In the genomic region with DNA sequence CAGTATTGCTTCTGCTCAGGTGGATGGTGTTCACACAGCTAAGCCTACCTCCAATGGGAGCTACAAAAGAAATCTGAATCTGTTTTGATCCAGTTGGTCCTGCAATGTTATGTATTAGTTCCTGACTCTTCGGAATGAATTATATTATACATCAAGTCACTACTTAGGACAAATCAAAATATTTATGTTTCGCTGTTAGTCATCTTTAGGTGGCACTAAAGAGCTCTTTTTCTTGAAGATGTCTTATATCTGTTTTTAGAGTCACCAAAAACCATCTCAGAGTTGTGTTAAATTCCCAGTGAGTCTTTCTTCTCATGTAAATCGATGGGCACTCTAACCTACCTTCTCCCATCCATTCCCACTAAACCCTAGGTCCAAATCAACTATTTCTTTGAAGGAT, we compare ENCODE assay signal across 15 cellular contexts. TPM values are rescaled to one million over a fixed set of nuclear protein-coding genes. Genes with fewer than 3 reads are reported as not detected.
DNase-seq lines count a peak whose midpoint lies in the region; ATAC-seq and TF ChIP-seq lines count a peak whose summit lies in the region.
"Had no signal": no experiment of that assay in that cellular context is flagged by ENCODE, and none has a peak within 500 bp of the region (broad histone marks: within the 10 kb centered on the region; RNA-seq: fewer than 3 reads in every experiment).

No MANE protein-coding gene starts in this region.

- H2AFZ ChIP-seq in Loucy (ENCODE audit: low read length) (no peak overlapping the region), smooth muscle cell (ENCODE audit: low read depth) (no peak overlapping the region)

- H3K36me3 ChIP-seq in Loucy (ENCODE audit: insufficient read depth, low read length) (no peaks in the 10 kb centered on the region), smooth muscle cell (ENCODE audit: low read depth) (no peaks in the 10 kb centered on the region)
- H3K36me3 ChIP-seq: BLaER1 treated with 17β-estradiol and CSF1 and Interleukin-3, amounts not matched to agents 10 nM and 100 nM had no signal

- no peak for DNase-seq in activated naive CD8-positive, alpha-beta T cell treated with anti-CD3 and anti-CD28 coated beads, Interleukin-2, amount 10 ng/mL, durations not matched to agents 7 days and 5 days
- DNase-seq in activated naive CD8-positive, alpha-beta T cell treated with anti-CD3 and anti-CD28 coated beads, Interleukin-2, amount 50 U/mL, for 24 hours, result no peak
- DNase-seq in cardiac fibroblast (ENCODE audit: low read depth in 2 of 2) (peak; percentile 16 to 42), smooth muscle cell (lab: John Stamatoyannopoulos, UW; ENCODE audit: unreplicated experiment) (no peak), erythroblast (lab: John Stamatoyannopoulos, UW) (no peak)
- no peak for DNase-seq in stimulated activated CD4-positive, alpha-beta T cell treated with anti-CD3 and anti-CD28 coated beads, Interleukin-12 subunit alpha, Interleukin-12 subunit beta, amount 100 ng/mL, for 4 hours
- DNase-seq: activated CD4-positive, alpha-beta T cell treated with anti-CD3 and anti-CD28 coated beads, Interleukin-2, amount 50 U/mL, for 48 hours; activated gamma-delta T cell treated with Interleukin-2 at 50 U/mL for 16 hours; foreskin melanocyte; H9; NCI-H2081; stimulated activated CD8-positive, alpha-beta memory T cell treated with anti-CD3 and anti-CD28 coated beads, Interleukin-4, amount 100 ng/mL, for 48 hours had no signal

- H3K4me2 ChIP-seq in Loucy (ENCODE audit: low read depth, low read length, poor library complexity, severe bottlenecking) (no peak overlapping the region), smooth muscle cell (no peak overlapping the region)
- H3K4me2 ChIP-seq: BLaER1 treated with 17β-estradiol and CSF1 and Interleukin-3, amounts not matched to agents 10 nM and 100 nM had no signal

- H3F3A ChIP-seq in Loucy (ENCODE audit: low read depth) (no peaks in the 10 kb centered on the region), smooth muscle cell (ENCODE audit: low read depth) (no peaks in the 10 kb centered on the region)

- no peaks in the 10 kb centered on the region for H3K79me2 ChIP-seq in Loucy (ENCODE audit: insufficient read depth, low read length)
- H3K79me2 ChIP-seq in smooth muscle cell (ENCODE audit: low read depth), result no peaks in the 10 kb centered on the region

- no peak for ATAC-seq in activated naive CD8-positive, alpha-beta T cell treated with anti-CD3 and anti-CD28 coated beads, Interleukin-2, amount 10 ng/mL, durations not matched to agents 7 days and 5 days (ENCODE audit: low read depth)
- no peak for ATAC-seq in activated naive CD8-positive, alpha-beta T cell treated with anti-CD3 and anti-CD28 coated beads, Interleukin-2, amount 50 U/mL, for 24 hours
- no peak for ATAC-seq in HG03565 (IDR thresholded peaks at IDR 0.05; ENCODE audit: unreplicated experiment)

- TF ChIP-seq POLR2A in erythroblast (IDR thresholded peaks at IDR 0.05; ENCODE audit: low read length), result no peak

- H3K27ac ChIP-seq in smooth muscle cell (ENCODE audit: low read depth), result no peak overlapping the region
- H3K27ac ChIP-seq: BLaER1 treated with 17β-estradiol and CSF1 and Interleukin-3, amounts not matched to agents 10 nM and 100 nM had no signal

- TF ChIP-seq CTCF in Loucy (conservative IDR thresholded peaks at IDR 0.05; ENCODE audit: low read length) (peak; percentile 43), cardiac fibroblast (IDR thresholded peaks at IDR 0.05; ENCODE audit: low read depth, low read length) (no peak), smooth muscle cell (IDR thresholded peaks at IDR 0.05; ENCODE audit: borderline replicate concordance, insufficient read depth, poor library complexity, severe bottlenecking) (peak; percentile 4)

- H3K4me3 ChIP-seq in Loucy (ENCODE audit: low read length, poor library complexity, severe bottlenecking), result no peak overlapping the region
- H3K4me3 ChIP-seq in cardiac fibroblast (replicated peaks in 1 of 2; ENCODE audit: low read depth in 2 of 2, low read length in 2 of 2), result no peak overlapping the region
- H3K4me3 ChIP-seq in smooth muscle cell, result no peak overlapping the region
- H3K4me3 ChIP-seq: BLaER1 treated with 17β-estradiol and CSF1 and Interleukin-3, amounts not matched to agents 10 nM and 100 nM had no signal

- peak overlapping the region; percentile 3 for H3K4me3 Mint-ChIP-seq in activated naive CD8-positive, alpha-beta T cell treated with anti-CD3 and anti-CD28 coated beads, Interleukin-2, amount 10 ng/mL, durations not matched to agents 7 days and 5 days
- H3K4me3 Mint-ChIP-seq in activated naive CD8-positive, alpha-beta T cell treated with anti-CD3 and anti-CD28 coated beads, Interleukin-2, amount 50 U/mL, for 24 hours, result no peak overlapping the region

- POLR2A ChIA-PET in activated naive CD8-positive, alpha-beta T cell treated with anti-CD3 and anti-CD28 coated beads, Interleukin-2, amount 10 ng/mL, durations not matched to agents 7 days and 5 days (lab: Charles Lee), result no interaction called here

- H3K9me3 Mint-ChIP-seq in activated naive CD8-positive, alpha-beta T cell treated with anti-CD3 and anti-CD28 coated beads, Interleukin-2, amount 10 ng/mL, durations not matched to agents 7 days and 5 days, result no peaks in the 10 kb centered on the region
- H3K9me3 Mint-ChIP-seq in activated naive CD8-positive, alpha-beta T cell treated with anti-CD3 and anti-CD28 coated beads, Interleukin-2, amount 50 U/mL, for 24 hours, result no peaks in the 10 kb centered on the region

- H3K4me1 ChIP-seq in Loucy (ENCODE audit: insufficient read depth, low read length, poor library complexity, severe bottlenecking) (no peaks in the 10 kb centered on the region), smooth muscle cell (ENCODE audit: low read depth) (peaks cover 14% of the 10 kb centered on the region)

- peaks cover 4% of the 10 kb centered on the region for H3K4me1 Mint-ChIP-seq in activated naive CD8-positive, alpha-beta T cell treated with anti-CD3 and anti-CD28 coated beads, Interleukin-2, amount 10 ng/mL, durations not matched to agents 7 days and 5 days
- peaks cover 15% of the 10 kb centered on the region for H3K4me1 Mint-ChIP-seq in activated naive CD8-positive, alpha-beta T cell treated with anti-CD3 and anti-CD28 coated beads, Interleukin-2, amount 50 U/mL, for 24 hours

- H3K36me3 Mint-ChIP-seq in activated naive CD8-positive, alpha-beta T cell treated with anti-CD3 and anti-CD28 coated beads, Interleukin-2, amount 10 ng/mL, durations not matched to agents 7 days and 5 days, result no peaks in the 10 kb centered on the region
- no peaks in the 10 kb centered on the region for H3K36me3 Mint-ChIP-seq in activated naive CD8-positive, alpha-beta T cell treated with anti-CD3 and anti-CD28 coated beads, Interleukin-2, amount 50 U/mL, for 24 hours (ENCODE audit: low read depth)

- no peaks in the 10 kb centered on the region for H3K27me3 ChIP-seq in Loucy (ENCODE audit: insufficient read depth, low read length, poor library complexity, severe bottlenecking)
- H3K27me3 ChIP-seq in smooth muscle cell (ENCODE audit: low read depth), result peaks cover 97% of the 10 kb centered on the region

- 80% methylated on average over 3 of the region's 3 CpGs for WGBS in smooth muscle cell (ENCODE audit: low lambda C conversion rate)

- no peaks in the 10 kb centered on the region for H3K9me2 ChIP-seq in Loucy (replicated peaks; ENCODE audit: low read depth, low read length)

- H4K20me1 ChIP-seq in Loucy (ENCODE audit: insufficient read depth, low read length, poor library complexity, severe bottlenecking) (no peaks in the 10 kb centered on the region), smooth muscle cell (ENCODE audit: low read depth) (no peaks in the 10 kb centered on the region)

- peaks cover 63% of the 10 kb centered on the region for H3K27me3 Mint-ChIP-seq in activated naive CD8-positive, alpha-beta T cell treated with anti-CD3 and anti-CD28 coated beads, Interleukin-2, amount 10 ng/mL, durations not matched to agents 7 days and 5 days
- peaks cover 72% of the 10 kb centered on the region for H3K27me3 Mint-ChIP-seq in activated naive CD8-positive, alpha-beta T cell treated with anti-CD3 and anti-CD28 coated beads, Interleukin-2, amount 50 U/mL, for 24 hours

- H3K9ac ChIP-seq in Loucy (ENCODE audit: low read depth, low read length, poor library complexity, severe bottlenecking) (no peak overlapping the region), smooth muscle cell (ENCODE audit: low read depth) (no peak overlapping the region)
- H3K9ac ChIP-seq: BLaER1 treated with 17β-estradiol and CSF1 and Interleukin-3, amounts not matched to agents 10 nM and 100 nM had no signal

- no peak overlapping the region for H3K27ac Mint-ChIP-seq in activated naive CD8-positive, alpha-beta T cell treated with anti-CD3 and anti-CD28 coated beads, Interleukin-2, amount 10 ng/mL, durations not matched to agents 7 days and 5 days
- no peak overlapping the region for H3K27ac Mint-ChIP-seq in activated naive CD8-positive, alpha-beta T cell treated with anti-CD3 and anti-CD28 coated beads, Interleukin-2, amount 50 U/mL, for 24 hours
- H3K27ac Mint-ChIP-seq: H9 had no signal

- no peaks in the 10 kb centered on the region for H3K9me3 ChIP-seq in Loucy (ENCODE audit: insufficient read depth, low read depth, low read length)
- H3K9me3 ChIP-seq in smooth muscle cell (replicated peaks; ENCODE audit: low read depth), result no peaks in the 10 kb centered on the region

RNA-seq across cellular contexts. Expression of gene DNER, which starts 2.2 kb away (rescaled TPM):
- total RNA-seq in activated naive CD8-positive, alpha-beta T cell treated with anti-CD3 and anti-CD28 coated beads, Interleukin-2, amount 10 ng/mL, durations not matched to agents 7 days and 5 days, result not detected
- 0.31 and 1.4 TPM in 2 replicates for total RNA-seq in smooth muscle cell
- 0.61 TPM in 1 of 2 replicates, not detected in the other for polyA plus RNA-seq in smooth muscle cell

Comparison
In these comparisons a context has a peak if more than half of its experiments do, and no peak if none do; other contexts are left out.
1. DNase-seq: peak in cardiac fibroblast (2 of 2); none in activated naive CD8-positive, alpha-beta T cell treated with anti-CD3 and anti-CD28 coated beads, Interleukin-2, amount 10 ng/mL, durations not matched to agents 7 days and 5 days (single experiment), activated naive CD8-positive, alpha-beta T cell treated with anti-CD3 and anti-CD28 coated beads, Interleukin-2, amount 50 U/mL, for 24 hours (single experiment), smooth muscle cell (single experiment), stimulated activated CD4-positive, alpha-beta T cell treated with anti-CD3 and anti-CD28 coated beads, Interleukin-12 subunit alpha, Interleukin-12 subunit beta, amount 100 ng/mL, for 4 hours (single experiment) and erythroblast (0 of 2).